8 cellular contexts compared by ENCODE assay signal in genomic region chr14:93112891-93113677, GRCh38. TPM values are rescaled to one million over a fixed set of nuclear protein-coding genes. Genes with fewer than 3 reads are reported as not detected.
DNase-seq lines count a peak whose midpoint lies in the region; ATAC-seq and TF ChIP-seq lines count a peak whose summit lies in the region.

No MANE protein-coding gene starts in this region.

- intact Hi-C loops in CD14-positive monocyte (cut with micrococcal nuclease) = loop anchor here (5.0 to 10.0 kb wide), 2 partner anchors 64 to 72 kb away; partner anchors contain the start of genes LYSET (in 1 of the 2) and MOAP1 (in 1 of the 2)
- intact Hi-C loops in lower lobe of right lung (cut with DNase I) = loop anchor here (5.0 kb wide), 1 partner anchor 81 kb away; no protein-coding TSS in a partner anchor

- peak; percentile 68 for DNase-seq in CD14-positive monocyte (ENCODE audit: low spot score)
- DNase-seq in H7 = peak; percentile 78
- peak; percentile 65 to 90 for DNase-seq in NCI-H526 (lab: John Stamatoyannopoulos, UW)
- DNase-seq in activated CD4-positive, alpha-beta T cell treated with anti-CD3 and anti-CD28 coated beads, Interleukin-2, amount 50 U/mL, for 48 hours = peak; percentile 82 to 88
- DNase-seq in ecto neural progenitor cell (ENCODE audit: low spot score) = peak; percentile 75
- DNase-seq in lower lobe of right lung = peak; percentile 85
- peak; percentile 49 to 68 (median 64) for DNase-seq in stimulated activated CD4-positive, alpha-beta T cell treated with anti-CD3 and anti-CD28 coated beads, TNF-alpha, amount 100 ng/mL, for 24 hours (ENCODE audit: low read depth in 3 of 3)

- peak overlapping the region; percentile 78; the same call in 1 of the 2 replicates for H3K4me3 ChIP-seq in H7 (ENCODE audit: insufficient read depth, low read depth, low read length)
- H3K4me3 ChIP-seq in lower lobe of right lung = peak overlapping the region; percentile 87

- peaks cover 4 to 18% of the 10 kb centered on the region in 2 donors for H3K36me3 Mint-ChIP-seq in CD14-positive monocyte

- H3K27me3 ChIP-seq in H7 (ENCODE audit: control insufficient read depth, insufficient read depth, low read length) (no peaks in the 10 kb centered on the region), lower lobe of right lung (ENCODE audit: low read depth) (no peaks in the 10 kb centered on the region)

- H3K27me3 Mint-ChIP-seq in CD14-positive monocyte (ENCODE audit: low read depth in 3 of 3) = peaks cover 0 to 3% (median 0%) of the 10 kb centered on the region in 3 donors

- H3K27ac ChIP-seq in lower lobe of right lung = peak overlapping the region; percentile 94

- TF ChIP-seq CTCF in CD14-positive monocyte (IDR thresholded peaks at IDR 0.05) (peak; percentile 86), lower lobe of right lung (IDR thresholded peaks at IDR 0.05) (peak; percentile 88)

- peaks cover 52% of the 10 kb centered on the region for H3K4me1 ChIP-seq in lower lobe of right lung

- peak overlapping the region; percentile 78 to 94 (median 90) for H3K27ac Mint-ChIP-seq in CD14-positive monocyte

- H3K4me1 Mint-ChIP-seq in CD14-positive monocyte = peaks cover 73% of the 10 kb centered on the region

- H3K36me3 ChIP-seq in H7 (replicated peaks; ENCODE audit: control insufficient read depth, insufficient read depth, low read length) (no peaks in the 10 kb centered on the region), lower lobe of right lung (peaks cover 4% of the 10 kb centered on the region)

- ATAC-seq in lower lobe of right lung (peak; percentile 6 to 17), HG03159 (IDR thresholded peaks at IDR 0.05; ENCODE audit: unreplicated experiment) (no peak)

- H3K4me3 Mint-ChIP-seq in CD14-positive monocyte = peak overlapping the region; percentile 87 to 93

- H3K9me3 Mint-ChIP-seq in CD14-positive monocyte = no peaks in the 10 kb centered on the region

- no peaks in the 10 kb centered on the region for H3K9me3 ChIP-seq in lower lobe of right lung

RNA-seq across cellular contexts. Expression of gene ITPK1, which starts 2.6 kb away (rescaled TPM):
- 10 to 100 TPM; 57.1 to 63.0 TPM for polyA plus RNA-seq in CD14-positive monocyte
- 75.1 and 92.1 TPM in 2 replicates for total RNA-seq in H7 (2014; rRNA removed; shearing (Covaris generic))
- total RNA-seq in lower lobe of right lung = 129 TPM
